Comparison of ENCODE assay signal across 12 cellular contexts in genomic region chr3:184553385-184553784, GRCh38.
"Had no signal": no experiment of that assay in that cellular context is flagged by ENCODE, and none has a peak within 500 bp of the region (broad histone marks: within the 10 kb centered on the region; RNA-seq: fewer than 3 reads in every experiment).

No MANE protein-coding gene starts in this region.

- H3K4me1 Mint-ChIP-seq: stimulated activated effector memory CD8-positive, alpha-beta T cell treated with anti-CD3 and anti-CD28 coated beads, Interleukin-12 subunit alpha, Interleukin-12 subunit beta, amount 100 ng/mL, for 72 hours had no signal

- H3K9me3 ChIP-seq: ovary, right atrium auricular region, transverse colon had no signal

- H3K4me3 ChIP-seq: ovary, right atrium auricular region, transverse colon had no signal

- H3K27me3 ChIP-seq: ovary, right atrium auricular region, transverse colon had no signal

- H3K36me3 ChIP-seq: ovary, right atrium auricular region, transverse colon had no signal

- H3K27ac ChIP-seq: ovary, right atrium auricular region, transverse colon had no signal

- H3K27ac Mint-ChIP-seq: stimulated activated effector memory CD8-positive, alpha-beta T cell treated with anti-CD3 and anti-CD28 coated beads, Interleukin-12 subunit alpha, Interleukin-12 subunit beta, amount 100 ng/mL, for 72 hours; T-helper 2 cell treated with Interferon-gamma antibody and Interleukin-4, amounts not matched to agents 5 μg/mL and 100 μg/mL, for 36 hours had no signal

- ATAC-seq: esophagus mucosa; left lobe of liver; stimulated activated effector memory CD8-positive, alpha-beta T cell treated with anti-CD3 and anti-CD28 coated beads, Interleukin-12 subunit alpha, Interleukin-12 subunit beta, amount 100 ng/mL, for 72 hours had no signal

- H3K36me3 Mint-ChIP-seq: stimulated activated effector memory CD8-positive, alpha-beta T cell treated with anti-CD3 and anti-CD28 coated beads, Interleukin-12 subunit alpha, Interleukin-12 subunit beta, amount 100 ng/mL, for 72 hours had no signal

- H3K9me3 Mint-ChIP-seq: central memory CD8-positive, alpha-beta T cell; stimulated activated effector memory CD8-positive, alpha-beta T cell treated with anti-CD3 and anti-CD28 coated beads, Interleukin-12 subunit alpha, Interleukin-12 subunit beta, amount 100 ng/mL, for 72 hours; T-helper 2 cell treated with Interferon-gamma antibody and Interleukin-4, amounts not matched to agents 5 μg/mL and 100 μg/mL, for 36 hours had no signal

- DNase-seq: activated T-cell treated with anti-CD3 and anti-CD28 coated beads, Interleukin-2, amount 50 U/mL, for 1 hour; glutamatergic neuron; mammary epithelial cell; ovary; small intestine; transverse colon had no signal

- H3K4me3 Mint-ChIP-seq: central memory CD8-positive, alpha-beta T cell; stimulated activated effector memory CD8-positive, alpha-beta T cell treated with anti-CD3 and anti-CD28 coated beads, Interleukin-12 subunit alpha, Interleukin-12 subunit beta, amount 100 ng/mL, for 72 hours; T-helper 2 cell treated with Interferon-gamma antibody and Interleukin-4, amounts not matched to agents 5 μg/mL and 100 μg/mL, for 36 hours had no signal
